In genomic region chr5:83011990-83012389, GRCh38 we compare ENCODE assay signal across 10 cellular contexts.
DNase-seq lines count a peak whose midpoint lies in the region; ATAC-seq and TF ChIP-seq lines count a peak whose summit lies in the region.
"Had no signal": no experiment of that assay in that cellular context is flagged by ENCODE, and none has a peak within 500 bp of the region (broad histone marks: within the 10 kb centered on the region; RNA-seq: fewer than 3 reads in every experiment).

No MANE protein-coding gene starts in this region.

- 89% methylated on average over 3 of the region's 3 CpGs for WGBS in prostate gland

- POLR2A ChIA-PET in PC-3 (lab: Charles Lee; ENCODE audit: unreplicated experiment): no interaction called here

- DNase-seq in RPMI8226: peak; percentile 84
- DNase-seq in prostate gland (ENCODE audit: low spot score): no peak
- no peak for DNase-seq in NCI-H1048 (lab: John Stamatoyannopoulos, UW)
- DNase-seq in PC-3: no peak
- no peak for DNase-seq in hepatic stellate cell (ENCODE audit: low spot score)
- DNase-seq: left colon, sigmoid colon had no signal

- no peak overlapping the region for H3K9ac ChIP-seq in PC-3 (ENCODE audit: low read length)

- H3K9me3 ChIP-seq in prostate gland: no peaks in the 10 kb centered on the region
- H3K9me3 ChIP-seq in PC-3 (ENCODE audit: low read length): no peaks in the 10 kb centered on the region
- H3K9me3 ChIP-seq: sigmoid colon had no signal

- H3K36me3 ChIP-seq in prostate gland (no peaks in the 10 kb centered on the region), PC-3 (ENCODE audit: low read depth, low read length) (no peaks in the 10 kb centered on the region)
- H3K36me3 ChIP-seq: sigmoid colon had no signal

- no peak overlapping the region for H3K27ac ChIP-seq in prostate gland
- no peak overlapping the region for H3K27ac ChIP-seq in PC-3 (ENCODE audit: low read length)
- H3K27ac ChIP-seq: sigmoid colon had no signal

- H3K9me2 ChIP-seq in PC-3 (replicated peaks; ENCODE audit: low read length): no peaks in the 10 kb centered on the region

- CTCF ChIA-PET in PC-3 (lab: Charles Lee): no interaction called here

- H3F3A ChIP-seq in PC-3 (ENCODE audit: low read length, unreplicated experiment): no peaks in the 10 kb centered on the region

- no peak for TF ChIP-seq CTCF in prostate gland (IDR thresholded peaks at IDR 0.05)
- TF ChIP-seq CTCF in PC-3 (conservative IDR thresholded peaks at IDR 0.05; ENCODE audit: low read depth, low read length): no peak

- H3K4me2 ChIP-seq in PC-3 (ENCODE audit: low read length): no peak overlapping the region

- H3K4me3 ChIP-seq in prostate gland (no peak overlapping the region), PC-3 (ENCODE audit: low read length) (no peak overlapping the region)
- H3K4me3 ChIP-seq: sigmoid colon had no signal

- H3K27me3 ChIP-seq in prostate gland (replicated peaks; ENCODE audit: insufficient read depth) (no peaks in the 10 kb centered on the region), PC-3 (ENCODE audit: low read length) (no peaks in the 10 kb centered on the region)
- H3K27me3 ChIP-seq: sigmoid colon had no signal

- no TSS peak for BruUV-seq in PC-3 (replicated peaks; lab: Mats Ljungman, UMichigan)

- no peaks in the 10 kb centered on the region for H3K79me2 ChIP-seq in PC-3 (ENCODE audit: low read length)

- ATAC-seq in GM18499 (IDR thresholded peaks at IDR 0.05; ENCODE audit: insufficient read depth, unreplicated experiment): peak; percentile 99
- ATAC-seq in GM21367 (IDR thresholded peaks at IDR 0.05; ENCODE audit: unreplicated experiment): peak; percentile 99
- ATAC-seq in HG03066 (IDR thresholded peaks at IDR 0.05; ENCODE audit: low read depth, unreplicated experiment): peak; percentile 99
- ATAC-seq in PC-3: no peak
- ATAC-seq: left colon had no signal

- intact Hi-C loops in prostate gland (cut with DNase I): no loop called here
- intact Hi-C loops in PC-3 (cut with micrococcal nuclease): no loop called here

- H4K20me1 ChIP-seq in PC-3 (ENCODE audit: low read length): no peaks in the 10 kb centered on the region

- TF ChIP-seq POLR2A in prostate gland (IDR thresholded peaks at IDR 0.05): no peak

- H2AFZ ChIP-seq in PC-3 (ENCODE audit: low read length): no peak overlapping the region

- no peaks in the 10 kb centered on the region for H3K4me1 ChIP-seq in prostate gland (replicated peaks)
- H3K4me1 ChIP-seq in PC-3 (ENCODE audit: insufficient read depth, low read length): no peaks in the 10 kb centered on the region
- H3K4me1 ChIP-seq: sigmoid colon had no signal
